ENCODE assay signal across 17 cellular contexts in genomic region chr21:45428534-45428933, GRCh38. TPM values are rescaled to one million over a fixed set of nuclear protein-coding genes. Genes with fewer than 3 reads are reported as not detected.
DNase-seq lines count a peak whose midpoint lies in the region; ATAC-seq and TF ChIP-seq lines count a peak whose summit lies in the region.
"Had no signal": no experiment of that assay in that cellular context is flagged by ENCODE, and none has a peak within 500 bp of the region (broad histone marks: within the 10 kb centered on the region; RNA-seq: fewer than 3 reads in every experiment).

No MANE protein-coding gene starts in this region.

- peak overlapping the region in 1 of 2 experiments; percentile 81 for H2BK12ac ChIP-seq in mesenchymal stem cell (ENCODE audit: low read length in 2 of 2)

- no peak overlapping the region for H2AFZ ChIP-seq in mesenchymal stem cell (ENCODE audit: low read depth, low read length)

- H3K27ac ChIP-seq in right cardiac atrium (ENCODE audit: low read length) (no peak overlapping the region), right atrium auricular region (peak overlapping the region in 1 of 2 donors; percentile 73), RWPE1 (peak overlapping the region; percentile 81), mesenchymal stem cell (ENCODE audit: low read length, poor library complexity, severe bottlenecking) (no peak overlapping the region)

- peaks cover 3% of the 10 kb centered on the region for H3K79me1 ChIP-seq in mesenchymal stem cell (replicated peaks; ENCODE audit: low read length, poor library complexity, severe bottlenecking)

- peak overlapping the region; percentile 84 for H2AK5ac ChIP-seq in mesenchymal stem cell (ENCODE audit: low read length, severe bottlenecking)

- ATAC-seq in right cardiac atrium (no peak), HG03469 (IDR thresholded peaks at IDR 0.05; ENCODE audit: unreplicated experiment) (no peak), GM19455 (IDR thresholded peaks at IDR 0.05; ENCODE audit: unreplicated experiment) (no peak)

- peaks cover 15% of the 10 kb centered on the region for H3K4me1 ChIP-seq in right cardiac atrium (ENCODE audit: control insufficient read depth, insufficient read depth, low read length)
- H3K4me1 ChIP-seq in right atrium auricular region, result peaks cover 0 to 64% of the 10 kb centered on the region in 2 donors
- peaks cover 87% of the 10 kb centered on the region for H3K4me1 ChIP-seq in mesenchymal stem cell (ENCODE audit: control insufficient read depth, insufficient read depth, low read depth, low read length)
- H3K4me1 ChIP-seq: BE2C had no signal

- H3K14ac ChIP-seq in mesenchymal stem cell (ENCODE audit: low read length in 2 of 2), result no peak overlapping the region

- no peak for TF ChIP-seq POLR2A in lower leg skin (IDR thresholded peaks at IDR 0.05)

- TF ChIP-seq CTCF in right atrium auricular region (IDR thresholded peaks at IDR 0.05) (no peak), RWPE1 (conservative IDR thresholded peaks at IDR 0.05; ENCODE audit: low read depth) (no peak), lower leg skin (IDR thresholded peaks at IDR 0.05) (no peak)

- no peak overlapping the region for H3K4ac ChIP-seq in mesenchymal stem cell (ENCODE audit: low read depth in 1 of 2, low read length in 2 of 2)

- H3K4me3 ChIP-seq in right cardiac atrium (ENCODE audit: low read length) (no peak overlapping the region), right atrium auricular region (no peak overlapping the region), mesenchymal stem cell (ENCODE audit: insufficient read depth in 1 of 2, low read depth in 1 of 2, low read length in 2 of 2) (no peak overlapping the region), lower leg skin (ENCODE audit: low read depth, poor library complexity, severe bottlenecking) (no peak overlapping the region)

- POLR2A ChIA-PET in RWPE1 (lab: Yijun Ruan, JAX; ENCODE audit: low non-redundant PET), result interaction anchor here (0.7 kb wide), 1 partner anchor 21 kb away, joined by 4 read pairs; no protein-coding TSS in a partner anchor

- H2BK5ac ChIP-seq in mesenchymal stem cell (ENCODE audit: low read depth, low read length, poor library complexity, severe bottlenecking), result no peak overlapping the region

- CTCF ChIA-PET in RWPE1 (lab: Yijun Ruan, JAX), result interaction anchor here (0.7 kb wide), 2 partner anchors 55 to 136 kb away, joined by 3 to 5 read pairs; no protein-coding TSS in a partner anchor

- no peak overlapping the region for H4K8ac ChIP-seq in mesenchymal stem cell (ENCODE audit: low read length)

- no peak overlapping the region for H3K9ac ChIP-seq in mesenchymal stem cell (ENCODE audit: low read length)

- no peak overlapping the region for H3K18ac ChIP-seq in mesenchymal stem cell (ENCODE audit: low read depth in 1 of 2, low read length in 2 of 2)

- H4K91ac ChIP-seq in mesenchymal stem cell (ENCODE audit: low read length), result no peak overlapping the region

- H2BK120ac ChIP-seq in mesenchymal stem cell (ENCODE audit: low read depth, low read length), result no peak overlapping the region

- intact Hi-C loops in right cardiac atrium (cut with DNase I) (no loop called here), lower leg skin (cut with DNase I; ENCODE audit: low total_unique reads) (no loop called here)

- peak overlapping the region in 1 of 2 experiments; percentile 15 for H3K23ac ChIP-seq in mesenchymal stem cell (ENCODE audit: low read length in 2 of 2)

- H3K9me3 ChIP-seq in right cardiac atrium (ENCODE audit: control insufficient read depth, low read length), result no peaks in the 10 kb centered on the region
- H3K9me3 ChIP-seq in right atrium auricular region, result no peaks in the 10 kb centered on the region
- no peaks in the 10 kb centered on the region for H3K9me3 ChIP-seq in mesenchymal stem cell (ENCODE audit: control insufficient read depth, low read length)
- H3K9me3 ChIP-seq: BE2C had no signal

- 94% methylated on average over 18 of the region's 18 CpGs for WGBS in right cardiac atrium
- WGBS in mesenchymal stem cell, result 98% methylated on average over 18 of the region's 18 CpGs
- 91 to 95% methylated on average over 18 of the region's 18 CpGs for WGBS in lower leg skin, 2 donors

- H3K27me3 ChIP-seq in right cardiac atrium (ENCODE audit: control insufficient read depth, insufficient read depth) (no peaks in the 10 kb centered on the region), right atrium auricular region (no peaks in the 10 kb centered on the region), mesenchymal stem cell (ENCODE audit: control insufficient read depth in 1 of 2, insufficient read depth in 1 of 2, low read length in 2 of 2) (no peaks in the 10 kb centered on the region)
- H3K27me3 ChIP-seq: BE2C had no signal

- no peak overlapping the region for H2BK15ac ChIP-seq in mesenchymal stem cell (ENCODE audit: low read depth, poor library complexity, severe bottlenecking)

- DNase-seq in right cardiac atrium (peak in 2 of 3 donors; percentile 32 to 37), right atrium auricular region (ENCODE audit: low spot score) (no peak), RWPE1 (ENCODE audit: low spot score) (no peak), mesenchymal stem cell (no peak), occipital lobe (lab: John Stamatoyannopoulos, UW) (no peak), lower leg skin (ENCODE audit: low spot score in 2 of 2) (no peak)
- DNase-seq: BE2C, EL, H7, Karpas-422, NCI-H1694 treated with DMSO at 0.1 percent for 48 hours, NCI-H2081 treated with DMSO at 0.1 percent for 48 hours, NCI-H2171 treated with DMSO at 0.1 percent for 48 hours, NCI-H524 treated with DMSO at 0.1 percent for 48 hours, SHP77 had no signal

- no peaks in the 10 kb centered on the region for H3K36me3 ChIP-seq in right atrium auricular region
- H3K36me3 ChIP-seq in mesenchymal stem cell (ENCODE audit: control insufficient read depth in 1 of 2, insufficient read depth in 2 of 2, low read depth in 1 of 2, low read length in 2 of 2), result peaks cover 0 to 44% of the 10 kb centered on the region in 2 experiments
- H3K36me3 ChIP-seq: BE2C had no signal

- no peak overlapping the region for H3K4me2 ChIP-seq in mesenchymal stem cell (ENCODE audit: low read length, poor library complexity, severe bottlenecking)

RNA-seq across cellular contexts. Expression of gene COL18A1, which starts 23.6 kb away (rescaled TPM):
- total RNA-seq in right cardiac atrium (100 to 1,000 TPM in 1 of 4 donors, 10 to 100 TPM in 3; 63.5 to 134 (median 84.6) TPM), right atrium auricular region (100 to 1,000 TPM; 117 to 134 TPM), occipital lobe (15.4 TPM), lower leg skin (100 to 1,000 TPM in 1 of 4 donors, 10 to 100 TPM in 3; 63.3 to 126 (median 85.9) TPM)
- 52.3 TPM for polyA plus RNA-seq in right cardiac atrium
- 330 TPM for polyA plus RNA-seq in mesenchymal stem cell (2013, experiment 1 of 2)
- 322 TPM for polyA plus RNA-seq in mesenchymal stem cell (2013, experiment 2 of 2)

Comparison
In these comparisons a context has a peak if more than half of its experiments do, and no peak if none do; other contexts are left out.
1. DNase-seq: peak in right cardiac atrium (2 of 3); none in right atrium auricular region (single experiment), RWPE1 (single experiment), mesenchymal stem cell (single experiment), occipital lobe (single experiment) and lower leg skin (0 of 2).